Comparison of ENCODE assay signal across 9 cellular contexts in the genomic region with DNA sequence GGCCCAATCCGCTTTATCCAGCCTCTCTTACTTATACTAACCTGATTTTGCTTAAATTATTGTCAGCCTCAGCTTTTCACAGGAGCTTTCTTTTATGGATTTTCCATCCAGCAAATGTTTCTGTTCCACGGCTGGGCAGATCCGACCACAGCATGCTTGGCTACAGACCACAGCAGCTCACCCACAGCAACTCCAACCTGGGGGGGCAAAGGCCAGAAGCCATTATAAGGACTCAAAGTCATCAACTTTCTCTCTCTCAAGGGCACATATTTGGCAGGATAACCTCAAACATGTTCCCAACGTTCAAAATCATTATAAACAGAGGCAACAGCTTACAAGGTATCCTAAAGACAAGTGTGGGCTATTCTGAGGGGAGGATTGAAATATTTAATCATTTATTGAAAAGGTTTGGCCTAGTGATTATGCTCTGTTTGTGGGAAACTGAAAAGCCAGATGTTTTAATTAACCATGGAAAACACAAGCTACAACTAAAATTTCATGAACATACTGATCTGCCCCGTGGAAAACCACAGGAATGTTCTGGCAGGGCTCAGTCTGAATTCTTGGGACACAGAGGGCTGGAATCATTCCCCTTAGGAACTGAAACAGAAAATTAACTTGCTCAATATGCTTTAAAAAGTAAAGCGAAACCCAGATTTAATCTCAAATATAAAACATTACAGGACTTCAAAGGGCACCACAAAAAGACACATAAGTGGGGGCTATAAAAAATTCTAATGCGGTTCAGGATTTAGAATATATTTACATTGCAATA.
DNase-seq lines count a peak whose midpoint lies in the region; ATAC-seq and TF ChIP-seq lines count a peak whose summit lies in the region.
"Had no signal": no experiment of that assay in that cellular context is flagged by ENCODE, and none has a peak within 500 bp of the region (broad histone marks: within the 10 kb centered on the region; RNA-seq: fewer than 3 reads in every experiment).

No MANE protein-coding gene starts in this region.

- CTCF ChIA-PET in GM10248 (lab: Yijun Ruan, JAX), result no interaction called here

- no peak overlapping the region for H3K4me3 ChIP-seq in epithelial cell of proximal tubule (ENCODE audit: low read depth, low read length)

- intact Hi-C loops in Right ventricle myocardium inferior (cut with DNase I), result loop anchor here (2.0 kb wide), 1 partner anchor 70 kb away; no protein-coding TSS in a partner anchor
- intact Hi-C loops in cardiac septum (cut with DNase I), result loop anchor here (5.0 kb wide), 3 partner anchors 41 to 211 kb away; a partner anchor contains a TSS

- DNase-seq in Right ventricle myocardium inferior (ENCODE audit: missing footprints), result no peak
- no peak for DNase-seq in cardiac septum (ENCODE audit: low spot score)
- peak; percentile 79 for DNase-seq in epithelial cell of proximal tubule (ENCODE audit: low read depth)
- peak; percentile 94 for DNase-seq in myocyte (ENCODE audit: low read depth)
- no peak for DNase-seq in GM10248 (ENCODE audit: extremely low spot score)
- no peak for DNase-seq in activated T-cell treated with anti-CD3 and anti-CD28 coated beads for 4 hours
- DNase-seq in GM19238 (ENCODE audit: insufficient read length, low spot score), result no peak
- DNase-seq in HuH-7 (ENCODE audit: low spot score), result no peak
- DNase-seq: activated naive CD4-positive, alpha-beta T cell had no signal

- TF ChIP-seq CTCF in epithelial cell of proximal tubule (conservative IDR thresholded peaks at IDR 0.05; ENCODE audit: low read depth, low read length) (no peak), GM10248 (IDR thresholded peaks at IDR 0.05; ENCODE audit: control extremely low read depth, extremely low read depth, low read depth, missing control alignments) (no peak)

- ATAC-seq in Right ventricle myocardium inferior, result peak; percentile 84

- POLR2A ChIA-PET in GM10248 (lab: Yijun Ruan, JAX), result no interaction called here

Comparison
In these comparisons a context has a peak if more than half of its experiments do, and no peak if none do; other contexts are left out.
1. DNase-seq: peak in epithelial cell of proximal tubule (single experiment) and myocyte (single experiment); none in Right ventricle myocardium inferior (single experiment), cardiac septum (single experiment), GM10248 (single experiment), activated T-cell treated with anti-CD3 and anti-CD28 coated beads for 4 hours (single experiment), GM19238 (single experiment) and HuH-7 (single experiment).